In genomic region chr2:164496421-164496820, GRCh38 we compare ENCODE assay signal across 27 cellular contexts.
DNase-seq lines count a peak whose midpoint lies in the region; ATAC-seq, FAIRE-seq and TF ChIP-seq lines count a peak whose summit lies in the region.
"Had no signal": no experiment of that assay in that cellular context is flagged by ENCODE, and none has a peak within 500 bp of the region (broad histone marks: within the 10 kb centered on the region; RNA-seq: fewer than 3 reads in every experiment).

No MANE protein-coding gene starts in this region.

- H3K9me1 ChIP-seq in endothelial cell of umbilical vein (replicated peaks; ENCODE audit: control insufficient read depth, extremely low read depth, insufficient read depth, low read length), result no peaks in the 10 kb centered on the region

- POLR2A ChIA-PET in HepG2 (lab: Yijun Ruan, JAX), result no interaction called here
- POLR2A ChIA-PET in endothelial cell of umbilical vein (lab: Charles Lee), result no interaction called here

- H3K9ac ChIP-seq in HepG2 (ENCODE audit: insufficient read depth, low read depth, low read length) (no peak overlapping the region), endothelial cell of umbilical vein (replicated peaks; ENCODE audit: extremely low read depth, insufficient read depth, low read length) (no peak overlapping the region)
- H3K9ac ChIP-seq: BLaER1 treated with 17β-estradiol and CSF1 and Interleukin-3, amounts not matched to agents 10 nM and 100 nM had no signal

- FAIRE-seq in HepG2 (lab: Jason Lieb, UNC) (no peak), endothelial cell of umbilical vein (lab: Jason Lieb, UNC) (peak; percentile 26)
- FAIRE-seq: A549, GM12878, GM12892, GM18507 had no signal

- H3K27me3 ChIP-seq in HepG2 (ENCODE audit: control insufficient read depth in 1 of 2, insufficient read depth in 2 of 2, low read length in 2 of 2), result no peaks in the 10 kb centered on the region
- H3K27me3 ChIP-seq in right lobe of liver, result no peaks in the 10 kb centered on the region
- no peaks in the 10 kb centered on the region for H3K27me3 ChIP-seq in endothelial cell of umbilical vein (ENCODE audit: control insufficient read depth in 2 of 2, insufficient read depth in 2 of 2, low read length in 2 of 2)
- H3K27me3 ChIP-seq: BLaER1 treated with 17β-estradiol and CSF1 and Interleukin-3, amounts not matched to agents 10 nM and 100 nM had no signal

- no peak for TF ChIP-seq POLR2A in HepG2 (IDR thresholded peaks at IDR 0.05; ENCODE audit: insufficient read depth in 1 of 2, low read depth in 2 of 2, low read length in 2 of 2)
- no peak for TF ChIP-seq POLR2A in right lobe of liver (IDR thresholded peaks at IDR 0.05)
- no peak for TF ChIP-seq POLR2A in endothelial cell of umbilical vein (IDR thresholded peaks at IDR 0.05; ENCODE audit: low read depth, low read length)
- TF ChIP-seq POLR2A in lower leg skin (IDR thresholded peaks at IDR 0.05), result no peak

- CTCF ChIA-PET in HepG2 (lab: Yijun Ruan, JAX; ENCODE audit: low intra/inter-chr PET ratio, low total read pairs) (interaction anchor here (1.4 to 1.9 kb wide), 2 partner anchors 1305 to 1341 kb away, joined by 5 to 9 read pairs; no protein-coding TSS in a partner anchor), endothelial cell of umbilical vein (lab: Charles Lee) (interaction anchor here (1.1 to 4.7 kb wide), 4 partner anchors 12 to 1338 kb away, joined by 3 to 52 read pairs (median 14); no protein-coding TSS in a partner anchor)

- TF ChIP-seq RAD21 in HepG2 (CRISPR knock-in tag; IDR thresholded peaks at IDR 0.05), result no peak

- H3K4me2 ChIP-seq in HepG2 (ENCODE audit: low read depth, low read length) (no peak overlapping the region), endothelial cell of umbilical vein (ENCODE audit: insufficient read depth, low read length) (no peak overlapping the region)
- H3K4me2 ChIP-seq: BLaER1 treated with 17β-estradiol and CSF1 and Interleukin-3, amounts not matched to agents 10 nM and 100 nM had no signal

- H3K27ac ChIP-seq in HepG2 (ENCODE audit: extremely low read length, insufficient read depth, low read length), result no peak overlapping the region
- no peak overlapping the region for H3K27ac ChIP-seq in right lobe of liver
- peak overlapping the region; percentile 65 for H3K27ac ChIP-seq in caudate nucleus (ENCODE audit: low read depth, low read length)
- H3K27ac ChIP-seq in endothelial cell of umbilical vein (ENCODE audit: insufficient read depth, low read depth, low read length), result no peak overlapping the region
- H3K27ac ChIP-seq: 22Rv1; A549; BLaER1 treated with 17β-estradiol and CSF1 and Interleukin-3, amounts not matched to agents 10 nM and 100 nM; C4-2B had no signal

- in situ Hi-C loops in HepG2 (cut with HindIII; ENCODE audit: extremely low pct_ligation_motif_present, low pct_unique_long_range_greater_than_20kb), result loop anchor here (10.0 to 25.0 kb wide), 2 partner anchors 1159 to 1312 kb away; no protein-coding TSS in a partner anchor

- no peak overlapping the region for H3K4me3 ChIP-seq in HepG2 (replicated peaks in 1 of 3; ENCODE audit: insufficient read depth in 1 of 3, low read depth in 2 of 3, low read length in 3 of 3)
- H3K4me3 ChIP-seq in right lobe of liver, result no peak overlapping the region
- no peak overlapping the region for H3K4me3 ChIP-seq in endothelial cell of umbilical vein (replicated peaks in 1 of 3; ENCODE audit: insufficient read depth in 1 of 3, low read depth in 1 of 3, low read length in 3 of 3)
- H3K4me3 ChIP-seq in lower leg skin (ENCODE audit: low read depth, poor library complexity, severe bottlenecking), result no peak overlapping the region
- H3K4me3 ChIP-seq: A549; BLaER1 treated with 17β-estradiol and CSF1 and Interleukin-3, amounts not matched to agents 10 nM and 100 nM; GM12878 had no signal

- no peak overlapping the region for H2AFZ ChIP-seq in HepG2 (ENCODE audit: low read length)
- H2AFZ ChIP-seq in endothelial cell of umbilical vein (ENCODE audit: low read depth, low read length), result no peak overlapping the region

- WGBS in HepG2 (ENCODE audit: low lambda C conversion rate), result 52% methylated on average over 3 of the region's 3 CpGs
- 62% methylated on average over 3 of the region's 3 CpGs for WGBS in right lobe of liver (ENCODE audit: insufficient coverage, low coverage, low lambda C conversion rate, missing lambda C conversion rate)
- WGBS in lower leg skin, 2 donors, result 57 to 58% methylated on average over 3 of the region's 3 CpGs

- H4K20me1 ChIP-seq in HepG2 (ENCODE audit: insufficient read depth, low read length) (no peaks in the 10 kb centered on the region), endothelial cell of umbilical vein (replicated peaks; ENCODE audit: control insufficient read depth, extremely low read depth, insufficient read depth, low read length) (no peaks in the 10 kb centered on the region)
- H4K20me1 ChIP-seq: BLaER1 treated with 17β-estradiol and CSF1 and Interleukin-3, amounts not matched to agents 10 nM and 100 nM had no signal

- TF ChIP-seq EP300 in HepG2 (IDR thresholded peaks at IDR 0.05; ENCODE audit: low read depth in 2 of 2, low read length in 2 of 2) (no peak), HepG2 (CRISPR knock-in tag; IDR thresholded peaks at IDR 0.05; ENCODE audit: borderline replicate concordance) (no peak)

- H3K79me2 ChIP-seq in HepG2 (ENCODE audit: insufficient read depth, low read length) (no peaks in the 10 kb centered on the region), endothelial cell of umbilical vein (ENCODE audit: control insufficient read depth, insufficient read depth, low read length) (no peaks in the 10 kb centered on the region)

- no peaks in the 10 kb centered on the region for H3K4me1 ChIP-seq in HepG2 (ENCODE audit: insufficient read depth, low read length)
- peaks cover 0 to 7% (median 0%) of the 10 kb centered on the region in 4 donors for H3K4me1 ChIP-seq in right lobe of liver
- peaks cover 7% of the 10 kb centered on the region for H3K4me1 ChIP-seq in endothelial cell of umbilical vein (ENCODE audit: control insufficient read depth, extremely low read depth, insufficient read depth, low read length)
- H3K4me1 ChIP-seq: BLaER1 treated with 17β-estradiol and CSF1 and Interleukin-3, amounts not matched to agents 10 nM and 100 nM had no signal

- BruUV-seq in HepG2 (replicated peaks; lab: Mats Ljungman, UMichigan) (no TSS peak), endothelial cell of umbilical vein (replicated peaks; lab: Mats Ljungman, UMichigan) (no TSS peak)

- no peak for ATAC-seq in HepG2
- no peak for ATAC-seq in right lobe of liver
- ATAC-seq in HG02981 (IDR thresholded peaks at IDR 0.05; ENCODE audit: unreplicated experiment), result no peak
- ATAC-seq: CD8-positive, alpha-beta T cell; GM12878 had no signal

- intact Hi-C loops in HepG2 (cut with micrococcal nuclease; ENCODE audit: unreplicated experiment), result loop anchor here (5.0 to 10.0 kb wide), 4 partner anchors 434 to 1602 kb away; no protein-coding TSS in a partner anchor
- intact Hi-C loops in right lobe of liver (cut with DNase I), result no loop called here
- intact Hi-C loops in endothelial cell of umbilical vein (cut with micrococcal nuclease), result loop anchor here (10.0 kb wide), 1 partner anchor 1152 kb away; no protein-coding TSS in a partner anchor
- intact Hi-C loops in lower leg skin (cut with DNase I; ENCODE audit: low total_unique reads), result no loop called here

- dilution Hi-C loops in endothelial cell of umbilical vein (cut with MboI; ENCODE audit: extremely low pct_ligation_motif_present, low sequenced_read_pairs), result no loop called here

- DNase-seq in HepG2 (ENCODE audit: low spot score) (no peak), right lobe of liver (no peak), caudate nucleus (lab: John Stamatoyannopoulos, UW) (no peak), endothelial cell of umbilical vein (ENCODE audit: low read depth, low spot score) (no peak), superior temporal gyrus (ENCODE audit: extremely low spot score) (peak; percentile 43), lower leg skin (ENCODE audit: low spot score in 2 of 2) (no peak), NCI-H2029 (lab: John Stamatoyannopoulos, UW) (no peak)
- DNase-seq: AML-193; Caco-2; Calu3; CD4-positive, alpha-beta T cell; CD8-positive, alpha-beta T cell; DMS 273 treated with DMSO at 0.1 percent for 48 hours; DMS153; DMS53; DMS79; DND-41; EL; GDM1 had no signal

- TF ChIP-seq CTCF in HepG2 (CRISPR knock-in tag; IDR thresholded peaks at IDR 0.05), result no peak
- no peak for TF ChIP-seq CTCF in right lobe of liver (IDR thresholded peaks at IDR 0.05)
- TF ChIP-seq CTCF in endothelial cell of umbilical vein (IDR thresholded peaks at IDR 0.05; ENCODE audit: extremely low read depth in 1 of 2, insufficient read depth in 1 of 2, low read depth in 1 of 2, low read length in 2 of 2), result no peak
- TF ChIP-seq CTCF in lower leg skin (IDR thresholded peaks at IDR 0.05), result no peak

- no peaks in the 10 kb centered on the region for H3K9me3 ChIP-seq in HepG2 (ENCODE audit: low read length)
- H3K9me3 ChIP-seq in right lobe of liver, result no peaks in the 10 kb centered on the region
- H3K9me3 ChIP-seq in endothelial cell of umbilical vein (replicated peaks; ENCODE audit: control insufficient read depth, insufficient read depth, low read length), result no peaks in the 10 kb centered on the region
- H3K9me3 ChIP-seq: A549; BLaER1 treated with 17β-estradiol and CSF1 and Interleukin-3, amounts not matched to agents 10 nM and 100 nM; Caco-2 had no signal

- H3K36me3 ChIP-seq in HepG2 (replicated peaks in 1 of 2; ENCODE audit: control insufficient read depth in 1 of 2, insufficient read depth in 2 of 2, low read length in 2 of 2) (no peaks in the 10 kb centered on the region), right lobe of liver (peaks cover 0 to 15% (median 7%) of the 10 kb centered on the region in 4 donors), endothelial cell of umbilical vein (ENCODE audit: control insufficient read depth in 2 of 2, extremely low read depth in 1 of 2, insufficient read depth in 2 of 2, low read length in 2 of 2) (no peaks in the 10 kb centered on the region)
- H3K36me3 ChIP-seq: BLaER1 treated with 17β-estradiol and CSF1 and Interleukin-3, amounts not matched to agents 10 nM and 100 nM had no signal

TF ChIP-seq in HepG2, 621 proteins besides CTCF, POLR2A, EP300 and RAD21:
- TF ChIP-seq ATF7 (IDR thresholded peaks at IDR 0.05) (peak; percentile 62), ATF7 (CRISPR knock-in tag; IDR thresholded peaks at IDR 0.05) (no peak), CEBPB (IDR thresholded peaks at IDR 0.05; ENCODE audit: borderline replicate concordance, low read depth, low read length) (peak; percentile 49; the same call in 1 of the 2 replicates), ZSCAN30 (CRISPR knock-in tag; IDR thresholded peaks at IDR 0.05) (no peak)

TF ChIP-seq in endothelial cell of umbilical vein, 7 proteins besides CTCF, POLR2A, EP300 and RAD21 (continues in another document):
- TF ChIP-seq MAX (IDR thresholded peaks at IDR 0.05; ENCODE audit: insufficient read depth, insufficient read length) (no peak), MYC (IDR thresholded peaks at IDR 0.05; ENCODE audit: low read depth, low read length) (no peak), EZH2 (IDR thresholded peaks at IDR 0.05; ENCODE audit: borderline replicate concordance, low read depth, low read length, severe bottlenecking) (no peak), FOS (IDR thresholded peaks at IDR 0.05; ENCODE audit: borderline replicate concordance, insufficient read depth, low read length) (no peak)

Comparison
In these comparisons a context has a peak if more than half of its experiments do, and no peak if none do; other contexts are left out.
1. intact Hi-C loops: an anchor here in HepG2 (5.0 to 10.0 kb wide) and endothelial cell of umbilical vein (10.0 kb wide); none called in right lobe of liver and lower leg skin.